ENCODE assay signal across 2 cellular contexts in the genomic region with DNA sequence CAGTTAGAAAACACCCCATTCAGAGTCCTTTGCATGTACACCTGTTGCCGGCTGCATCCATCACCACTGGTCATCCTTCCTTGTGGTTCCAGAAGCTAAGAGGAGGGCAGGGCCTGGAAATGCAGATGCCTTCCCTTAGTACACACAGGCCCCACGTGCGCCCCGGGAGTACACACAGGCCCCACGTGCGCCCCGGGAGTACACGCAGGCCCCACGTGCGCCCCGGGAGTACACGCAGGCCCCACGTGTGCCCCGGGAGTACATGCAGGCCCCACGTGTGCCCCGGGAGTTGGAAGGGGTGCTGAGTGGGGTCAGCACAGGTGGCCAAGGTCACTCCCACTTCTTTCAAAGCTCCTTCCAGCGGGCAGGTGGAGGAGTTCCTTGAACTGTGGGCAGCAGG.
TF ChIP-seq lines count a peak whose summit lies in the region.

No MANE protein-coding gene starts in this region.

TF ChIP-seq in HepG2, 621 proteins besides CTCF, POLR2A, EP300 and RAD21:
- TF ChIP-seq, protein P1, sequence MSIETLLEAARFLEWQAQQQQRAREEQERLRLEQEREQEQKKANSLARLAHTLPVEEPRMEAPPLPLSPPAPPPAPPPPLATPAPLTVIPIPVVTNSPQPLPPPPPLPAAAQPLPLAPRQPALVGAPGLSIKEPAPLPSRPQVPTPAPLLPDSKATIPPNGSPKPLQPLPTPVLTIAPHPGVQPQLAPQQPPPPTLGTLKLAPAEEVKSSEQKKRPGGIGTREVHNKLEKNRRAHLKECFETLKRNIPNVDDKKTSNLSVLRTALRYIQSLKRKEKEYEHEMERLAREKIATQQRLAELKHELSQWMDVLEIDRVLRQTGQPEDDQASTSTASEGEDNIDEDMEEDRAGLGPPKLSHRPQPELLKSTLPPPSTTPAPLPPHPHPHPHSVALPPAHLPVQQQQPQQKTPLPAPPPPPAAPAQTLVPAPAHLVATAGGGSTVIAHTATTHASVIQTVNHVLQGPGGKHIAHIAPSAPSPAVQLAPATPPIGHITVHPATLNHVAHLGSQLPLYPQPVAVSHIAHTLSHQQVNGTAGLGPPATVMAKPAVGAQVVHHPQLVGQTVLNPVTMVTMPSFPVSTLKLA (IDR thresholded peaks at IDR 0.05), result peak; percentile 68
- no peak for TF ChIP-seq ZSCAN21 (CRISPR knock-in tag; IDR thresholded peaks at IDR 0.05; ENCODE audit: borderline replicate concordance)

TF ChIP-seq in H1, 55 proteins besides CTCF, POLR2A, EP300 and RAD21:
- TF ChIP-seq EGR1 (IDR thresholded peaks at IDR 0.05; ENCODE audit: borderline replicate concordance, low read depth, low read length), result no peak
- TF ChIP-seq NRF1 (IDR thresholded peaks at IDR 0.05; ENCODE audit: low read depth, low read length), result no peak
- no peak for TF ChIP-seq BCL11A (IDR thresholded peaks at IDR 0.05; ENCODE audit: low read depth in 2 of 2, low read length in 2 of 2)
- no peak for TF ChIP-seq YY1 (IDR thresholded peaks at IDR 0.05; ENCODE audit: low read depth, low read length)
- no peak for TF ChIP-seq ASH2L (IDR thresholded peaks at IDR 0.05; ENCODE audit: low read length)
- no peak for TF ChIP-seq SAP30 (IDR thresholded peaks at IDR 0.05; ENCODE audit: insufficient read depth, insufficient replicate concordance, low read length)
- no peak for TF ChIP-seq CTBP2 (IDR thresholded peaks at IDR 0.05; ENCODE audit: borderline replicate concordance, insufficient read depth, insufficient read length, low read length)
- no peak for TF ChIP-seq CEBPB (IDR thresholded peaks at IDR 0.05; ENCODE audit: low read depth, low read length)
- no peak for TF ChIP-seq KDM1A (IDR thresholded peaks at IDR 0.05; ENCODE audit: borderline replicate concordance, low read length)
- no peak for TF ChIP-seq FOSL1 (IDR thresholded peaks at IDR 0.05; ENCODE audit: insufficient read depth, low read depth, low read length)
- TF ChIP-seq NANOG (IDR thresholded peaks at IDR 0.05; ENCODE audit: insufficient read depth, low read depth, low read length, poor library complexity, severe bottlenecking), result no peak
- TF ChIP-seq CHD2 (IDR thresholded peaks at IDR 0.05; ENCODE audit: low read length), result no peak
- no peak for TF ChIP-seq SIRT6 (IDR thresholded peaks at IDR 0.05; ENCODE audit: low read length)
- TF ChIP-seq GTF2F1 (IDR thresholded peaks at IDR 0.05; ENCODE audit: borderline replicate concordance, low read depth, low read length), result no peak
- TF ChIP-seq, protein P2, sequence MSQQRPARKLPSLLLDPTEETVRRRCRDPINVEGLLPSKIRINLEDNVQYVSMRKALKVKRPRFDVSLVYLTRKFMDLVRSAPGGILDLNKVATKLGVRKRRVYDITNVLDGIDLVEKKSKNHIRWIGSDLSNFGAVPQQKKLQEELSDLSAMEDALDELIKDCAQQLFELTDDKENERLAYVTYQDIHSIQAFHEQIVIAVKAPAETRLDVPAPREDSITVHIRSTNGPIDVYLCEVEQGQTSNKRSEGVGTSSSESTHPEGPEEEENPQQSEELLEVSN (IDR thresholded peaks at IDR 0.05), result no peak
